Comparison of ENCODE assay signal across 2 cellular contexts in the genomic region with DNA sequence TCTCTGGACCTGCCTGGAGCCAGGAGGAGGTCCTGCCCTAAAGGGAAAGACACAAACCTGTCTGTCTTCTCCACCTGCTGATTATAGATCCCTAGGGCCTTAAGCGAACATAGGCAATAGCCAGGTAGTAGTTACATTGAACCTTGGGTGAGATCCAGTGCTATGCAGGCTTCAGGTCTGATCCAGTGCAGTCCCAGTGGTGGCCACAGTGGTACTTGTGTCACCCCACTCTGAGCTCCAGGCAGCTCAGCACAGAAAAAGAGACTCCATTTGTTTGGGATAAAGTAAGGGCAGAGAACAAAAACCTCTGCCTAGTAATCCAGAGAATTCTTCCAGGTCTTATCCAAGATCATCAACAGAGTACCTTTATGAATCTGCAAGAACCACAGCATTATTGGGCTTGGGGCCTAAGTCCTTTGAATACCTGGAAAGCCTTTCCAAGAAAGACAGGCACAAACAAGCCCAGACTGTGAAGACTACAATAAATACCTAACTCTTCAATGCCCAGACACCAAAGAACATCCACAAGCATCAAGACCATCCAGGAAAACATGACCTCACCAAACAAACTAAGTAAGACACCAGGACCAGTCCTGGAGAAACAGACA.
TF ChIP-seq lines count a peak whose summit lies in the region.

No MANE protein-coding gene starts in this region.

TF ChIP-seq in A549, 52 proteins besides CTCF, POLR2A, EP300 and RAD21 (continued from another document):
- TF ChIP-seq, protein P1, sequence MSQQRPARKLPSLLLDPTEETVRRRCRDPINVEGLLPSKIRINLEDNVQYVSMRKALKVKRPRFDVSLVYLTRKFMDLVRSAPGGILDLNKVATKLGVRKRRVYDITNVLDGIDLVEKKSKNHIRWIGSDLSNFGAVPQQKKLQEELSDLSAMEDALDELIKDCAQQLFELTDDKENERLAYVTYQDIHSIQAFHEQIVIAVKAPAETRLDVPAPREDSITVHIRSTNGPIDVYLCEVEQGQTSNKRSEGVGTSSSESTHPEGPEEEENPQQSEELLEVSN (IDR thresholded peaks at IDR 0.05; ENCODE audit: borderline replicate concordance, low read depth) = no peak
- TF ChIP-seq FOXS1 (CRISPR knock-in tag; IDR thresholded peaks at IDR 0.05) (no peak), CBX8 (IDR thresholded peaks at IDR 0.05) (no peak), NPAS2 (CRISPR knock-in tag; IDR thresholded peaks at IDR 0.05; ENCODE audit: borderline replicate concordance) (no peak), NFE2L2 (conservative IDR thresholded peaks at IDR 0.05; ENCODE audit: low read length) (no peak), RARB (CRISPR knock-in tag; IDR thresholded peaks at IDR 0.05) (no peak), ZFP36 (IDR thresholded peaks at IDR 0.05; ENCODE audit: borderline replicate concordance, partially characterized antibody) (no peak), HOXB5 (CRISPR knock-in tag; IDR thresholded peaks at IDR 0.05) (no peak)
- TF ChIP-seq, protein P2, sequence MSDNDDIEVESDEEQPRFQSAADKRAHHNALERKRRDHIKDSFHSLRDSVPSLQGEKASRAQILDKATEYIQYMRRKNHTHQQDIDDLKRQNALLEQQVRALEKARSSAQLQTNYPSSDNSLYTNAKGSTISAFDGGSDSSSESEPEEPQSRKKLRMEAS (IDR thresholded peaks at IDR 0.05) = no peak

TF ChIP-seq in WTC11, 78 proteins besides CTCF, POLR2A, EP300 and RAD21 (continued from another document):
- TF ChIP-seq RORB (CRISPR knock-in tag; IDR thresholded peaks at IDR 0.05) = no peak
- TF ChIP-seq, protein P3, sequence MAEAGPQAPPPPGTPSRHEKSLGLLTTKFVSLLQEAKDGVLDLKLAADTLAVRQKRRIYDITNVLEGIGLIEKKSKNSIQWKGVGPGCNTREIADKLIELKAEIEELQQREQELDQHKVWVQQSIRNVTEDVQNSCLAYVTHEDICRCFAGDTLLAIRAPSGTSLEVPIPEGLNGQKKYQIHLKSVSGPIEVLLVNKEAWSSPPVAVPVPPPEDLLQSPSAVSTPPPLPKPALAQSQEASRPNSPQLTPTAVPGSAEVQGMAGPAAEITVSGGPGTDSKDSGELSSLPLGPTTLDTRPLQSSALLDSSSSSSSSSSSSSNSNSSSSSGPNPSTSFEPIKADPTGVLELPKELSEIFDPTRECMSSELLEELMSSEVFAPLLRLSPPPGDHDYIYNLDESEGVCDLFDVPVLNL (CRISPR knock-in tag; IDR thresholded peaks at IDR 0.05; ENCODE audit: borderline replicate concordance, low read depth) = no peak
- TF ChIP-seq, protein P4, sequence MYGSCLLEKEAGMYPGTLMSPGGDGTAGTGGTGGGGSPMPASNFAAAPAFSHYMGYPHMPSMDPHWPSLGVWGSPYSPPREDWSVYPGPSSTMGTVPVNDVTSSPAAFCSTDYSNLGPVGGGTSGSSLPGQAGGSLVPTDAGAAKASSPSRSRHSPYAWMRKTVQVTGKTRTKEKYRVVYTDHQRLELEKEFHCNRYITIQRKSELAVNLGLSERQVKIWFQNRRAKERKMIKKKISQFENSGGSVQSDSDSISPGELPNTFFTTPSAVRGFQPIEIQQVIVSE (CRISPR knock-in tag; IDR thresholded peaks at IDR 0.05; ENCODE audit: borderline replicate concordance) = no peak
- no peak for TF ChIP-seq NFE2L1 (CRISPR knock-in tag; IDR thresholded peaks at IDR 0.05)
- TF ChIP-seq, protein P5, sequence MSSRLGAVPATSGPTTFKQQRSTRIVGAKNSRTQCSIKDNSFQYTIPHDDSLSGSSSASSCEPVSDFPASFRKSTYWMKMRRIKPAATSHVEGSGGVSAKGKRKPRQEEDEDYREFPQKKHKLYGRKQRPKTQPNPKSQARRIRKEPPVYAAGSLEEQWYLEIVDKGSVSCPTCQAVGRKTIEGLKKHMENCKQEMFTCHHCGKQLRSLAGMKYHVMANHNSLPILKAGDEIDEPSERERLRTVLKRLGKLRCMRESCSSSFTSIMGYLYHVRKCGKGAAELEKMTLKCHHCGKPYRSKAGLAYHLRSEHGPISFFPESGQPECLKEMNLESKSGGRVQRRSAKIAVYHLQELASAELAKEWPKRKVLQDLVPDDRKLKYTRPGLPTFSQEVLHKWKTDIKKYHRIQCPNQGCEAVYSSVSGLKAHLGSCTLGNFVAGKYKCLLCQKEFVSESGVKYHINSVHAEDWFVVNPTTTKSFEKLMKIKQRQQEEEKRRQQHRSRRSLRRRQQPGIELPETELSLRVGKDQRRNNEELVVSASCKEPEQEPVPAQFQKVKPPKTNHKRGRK (CRISPR knock-in tag; IDR thresholded peaks at IDR 0.05; ENCODE audit: borderline replicate concordance) = no peak
- no peak for TF ChIP-seq IRF2 (CRISPR knock-in tag; IDR thresholded peaks at IDR 0.05; ENCODE audit: borderline replicate concordance, low read depth)
- no peak for TF ChIP-seq SMAD3 (CRISPR knock-in tag; IDR thresholded peaks at IDR 0.05; ENCODE audit: borderline replicate concordance)
- no peak for TF ChIP-seq ESRRA (CRISPR knock-in tag; IDR thresholded peaks at IDR 0.05; ENCODE audit: borderline replicate concordance)
- TF ChIP-seq, protein P6, sequence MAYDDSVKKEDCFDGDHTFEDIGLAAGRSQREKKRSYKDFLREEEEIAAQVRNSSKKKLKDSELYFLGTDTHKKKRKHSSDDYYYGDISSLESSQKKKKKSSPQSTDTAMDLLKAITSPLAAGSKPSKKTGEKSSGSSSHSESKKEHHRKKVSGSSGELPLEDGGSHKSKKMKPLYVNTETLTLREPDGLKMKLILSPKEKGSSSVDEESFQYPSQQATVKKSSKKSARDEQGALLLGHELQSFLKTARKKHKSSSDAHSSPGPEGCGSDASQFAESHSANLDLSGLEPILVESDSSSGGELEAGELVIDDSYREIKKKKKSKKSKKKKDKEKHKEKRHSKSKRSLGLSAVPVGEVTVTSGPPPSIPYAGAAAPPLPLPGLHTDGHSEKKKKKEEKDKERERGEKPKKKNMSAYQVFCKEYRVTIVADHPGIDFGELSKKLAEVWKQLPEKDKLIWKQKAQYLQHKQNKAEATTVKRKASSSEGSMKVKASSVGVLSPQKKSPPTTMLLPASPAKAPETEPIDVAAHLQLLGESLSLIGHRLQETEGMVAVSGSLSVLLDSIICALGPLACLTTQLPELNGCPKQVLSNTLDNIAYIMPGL (CRISPR knock-in tag; IDR thresholded peaks at IDR 0.05) = no peak
- TF ChIP-seq, protein P7, sequence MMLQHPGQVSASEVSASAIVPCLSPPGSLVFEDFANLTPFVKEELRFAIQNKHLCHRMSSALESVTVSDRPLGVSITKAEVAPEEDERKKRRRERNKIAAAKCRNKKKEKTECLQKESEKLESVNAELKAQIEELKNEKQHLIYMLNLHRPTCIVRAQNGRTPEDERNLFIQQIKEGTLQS (CRISPR knock-in tag; conservative IDR thresholded peaks at IDR 0.05) = no peak
- no peak for TF ChIP-seq FOXJ3 (CRISPR knock-in tag; IDR thresholded peaks at IDR 0.05; ENCODE audit: borderline replicate concordance)
- TF ChIP-seq, protein P8, sequence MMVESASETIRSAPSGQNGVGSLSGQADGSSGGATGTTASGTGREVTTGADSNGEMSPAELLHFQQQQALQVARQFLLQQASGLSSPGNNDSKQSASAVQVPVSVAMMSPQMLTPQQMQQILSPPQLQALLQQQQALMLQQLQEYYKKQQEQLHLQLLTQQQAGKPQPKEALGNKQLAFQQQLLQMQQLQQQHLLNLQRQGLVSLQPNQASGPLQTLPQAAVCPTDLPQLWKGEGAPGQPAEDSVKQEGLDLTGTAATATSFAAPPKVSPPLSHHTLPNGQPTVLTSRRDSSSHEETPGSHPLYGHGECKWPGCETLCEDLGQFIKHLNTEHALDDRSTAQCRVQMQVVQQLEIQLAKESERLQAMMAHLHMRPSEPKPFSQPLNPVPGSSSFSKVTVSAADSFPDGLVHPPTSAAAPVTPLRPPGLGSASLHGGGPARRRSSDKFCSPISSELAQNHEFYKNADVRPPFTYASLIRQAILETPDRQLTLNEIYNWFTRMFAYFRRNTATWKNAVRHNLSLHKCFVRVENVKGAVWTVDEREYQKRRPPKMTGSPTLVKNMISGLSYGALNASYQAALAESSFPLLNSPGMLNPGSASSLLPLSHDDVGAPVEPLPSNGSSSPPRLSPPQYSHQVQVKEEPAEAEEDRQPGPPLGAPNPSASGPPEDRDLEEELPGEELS (CRISPR knock-in tag; IDR thresholded peaks at IDR 0.05) = no peak
- TF ChIP-seq, protein P9, sequence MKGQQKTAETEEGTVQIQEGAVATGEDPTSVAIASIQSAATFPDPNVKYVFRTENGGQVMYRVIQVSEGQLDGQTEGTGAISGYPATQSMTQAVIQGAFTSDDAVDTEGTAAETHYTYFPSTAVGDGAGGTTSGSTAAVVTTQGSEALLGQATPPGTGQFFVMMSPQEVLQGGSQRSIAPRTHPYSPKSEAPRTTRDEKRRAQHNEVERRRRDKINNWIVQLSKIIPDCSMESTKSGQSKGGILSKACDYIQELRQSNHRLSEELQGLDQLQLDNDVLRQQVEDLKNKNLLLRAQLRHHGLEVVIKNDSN (CRISPR knock-in tag; IDR thresholded peaks at IDR 0.05) = no peak
- TF ChIP-seq, protein P10, sequence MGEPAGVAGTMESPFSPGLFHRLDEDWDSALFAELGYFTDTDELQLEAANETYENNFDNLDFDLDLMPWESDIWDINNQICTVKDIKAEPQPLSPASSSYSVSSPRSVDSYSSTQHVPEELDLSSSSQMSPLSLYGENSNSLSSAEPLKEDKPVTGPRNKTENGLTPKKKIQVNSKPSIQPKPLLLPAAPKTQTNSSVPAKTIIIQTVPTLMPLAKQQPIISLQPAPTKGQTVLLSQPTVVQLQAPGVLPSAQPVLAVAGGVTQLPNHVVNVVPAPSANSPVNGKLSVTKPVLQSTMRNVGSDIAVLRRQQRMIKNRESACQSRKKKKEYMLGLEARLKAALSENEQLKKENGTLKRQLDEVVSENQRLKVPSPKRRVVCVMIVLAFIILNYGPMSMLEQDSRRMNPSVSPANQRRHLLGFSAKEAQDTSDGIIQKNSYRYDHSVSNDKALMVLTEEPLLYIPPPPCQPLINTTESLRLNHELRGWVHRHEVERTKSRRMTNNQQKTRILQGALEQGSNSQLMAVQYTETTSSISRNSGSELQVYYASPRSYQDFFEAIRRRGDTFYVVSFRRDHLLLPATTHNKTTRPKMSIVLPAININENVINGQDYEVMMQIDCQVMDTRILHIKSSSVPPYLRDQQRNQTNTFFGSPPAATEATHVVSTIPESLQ (CRISPR knock-in tag; IDR thresholded peaks at IDR 0.05) = no peak
